18 cellular contexts compared by ENCODE assay signal in genomic region chr9:21535396-21535795, GRCh38. TPM values are rescaled to one million over a fixed set of nuclear protein-coding genes. Genes with fewer than 3 reads are reported as not detected.
DNase-seq lines count a peak whose midpoint lies in the region; ATAC-seq and TF ChIP-seq lines count a peak whose summit lies in the region.
"Had no signal": no experiment of that assay in that cellular context is flagged by ENCODE, and none has a peak within 500 bp of the region (broad histone marks: within the 10 kb centered on the region; RNA-seq: fewer than 3 reads in every experiment).

No MANE protein-coding gene starts in this region.

- H3K4me3 Mint-ChIP-seq in Calu3 (ENCODE audit: low read depth, unreplicated experiment) = no peak overlapping the region
- H3K4me3 Mint-ChIP-seq: CD14-positive monocyte; CD4-positive, alpha-beta memory T cell; IgD-negative memory B cell had no signal

- peaks cover 16% of the 10 kb centered on the region for H3K79me1 ChIP-seq in mesenchymal stem cell (replicated peaks; ENCODE audit: low read length, poor library complexity, severe bottlenecking)

- no peak overlapping the region for H3K18ac ChIP-seq in mesenchymal stem cell (ENCODE audit: low read depth in 1 of 2, low read length in 2 of 2)

- H3K36me3 ChIP-seq in Panc1 (ENCODE audit: control insufficient read depth, insufficient read depth, low read length) (peaks cover 4% of the 10 kb centered on the region; the same call in 1 of the 2 replicates), mesenchymal stem cell (ENCODE audit: control insufficient read depth in 1 of 2, insufficient read depth in 2 of 2, low read depth in 1 of 2, low read length in 2 of 2) (peaks cover 0 to 47% of the 10 kb centered on the region in 2 experiments), ovary (no peaks in the 10 kb centered on the region)
- H3K36me3 ChIP-seq: BLaER1 had no signal

- no peak overlapping the region for H2BK5ac ChIP-seq in mesenchymal stem cell (ENCODE audit: low read depth, low read length, poor library complexity, severe bottlenecking)

- no peak overlapping the region for H2BK12ac ChIP-seq in mesenchymal stem cell (ENCODE audit: low read length in 2 of 2)

- H3K27ac ChIP-seq in Panc1 (ENCODE audit: low read length) = 0 out of 2 replicates have a peak overlapping the region, but pooled peaks have one; percentile 20
- peak overlapping the region; percentile 51 for H3K27ac ChIP-seq in epithelial cell of prostate
- H3K27ac ChIP-seq in mesenchymal stem cell (ENCODE audit: low read length, poor library complexity, severe bottlenecking) = no peak overlapping the region
- no peak overlapping the region for H3K27ac ChIP-seq in ovary
- H3K27ac ChIP-seq: BLaER1 had no signal

- H3K4me3 ChIP-seq in Panc1 (ENCODE audit: low read depth in 2 of 2, low read length in 2 of 2) (no peak overlapping the region), mesenchymal stem cell (ENCODE audit: insufficient read depth in 1 of 2, low read depth in 1 of 2, low read length in 2 of 2) (no peak overlapping the region), ovary (no peak overlapping the region)
- H3K4me3 ChIP-seq: BLaER1 had no signal

- no peak for TF ChIP-seq EP300 in ovary (IDR thresholded peaks at IDR 0.05)

- ATAC-seq in Panc1 = peak; percentile 39; the same call in 1 of the 2 replicates
- ATAC-seq in HG03108 (IDR thresholded peaks at IDR 0.05; ENCODE audit: unreplicated experiment) = no peak
- ATAC-seq in GM21447 (IDR thresholded peaks at IDR 0.05; ENCODE audit: unreplicated experiment) = no peak
- ATAC-seq: HepG2 had no signal

- H3K4ac ChIP-seq in mesenchymal stem cell (ENCODE audit: low read depth in 1 of 2, low read length in 2 of 2) = no peak overlapping the region

- TF ChIP-seq POLR2A in ovary (IDR thresholded peaks at IDR 0.05) = no peak

- H3K14ac ChIP-seq in mesenchymal stem cell (ENCODE audit: low read length in 2 of 2) = no peak overlapping the region

- H3K36me3 Mint-ChIP-seq in Calu3 (ENCODE audit: insufficient read depth, unreplicated experiment) = peaks cover 37% of the 10 kb centered on the region
- H3K36me3 Mint-ChIP-seq: CD14-positive monocyte; CD4-positive, alpha-beta memory T cell; IgD-negative memory B cell had no signal

- BruUV-seq in Calu3 (replicated peaks; lab: Mats Ljungman, UMichigan) = no TSS peak
- no TSS peak for BruUV-seq in Panc1 (replicated peaks; lab: Mats Ljungman, UMichigan)

- intact Hi-C loops in Calu3 (cut with micrococcal nuclease; ENCODE audit: unreplicated experiment) = no loop called here
- intact Hi-C loops in Panc1 (cut with micrococcal nuclease; ENCODE audit: unreplicated experiment) = no loop called here
- intact Hi-C loops in ovary (cut with DNase I) = no loop called here

- DNase-seq in Calu3 = no peak
- DNase-seq in Panc1 (ENCODE audit: low read depth, low spot score) = no peak
- DNase-seq in epithelial cell of prostate (ENCODE audit: low read depth, low spot score) = no peak
- no peak for DNase-seq in mesenchymal stem cell
- DNase-seq in ovary = no peak
- DNase-seq: CD4-positive, alpha-beta memory T cell; DMS79 treated with DMSO at 0.1 percent for 48 hours; GF-D8; GOT3; H7; Karpas-422; KBM-7 had no signal

- peaks cover 20% of the 10 kb centered on the region for H3K4me1 Mint-ChIP-seq in Calu3 (ENCODE audit: low read depth, unreplicated experiment)
- H3K4me1 Mint-ChIP-seq: CD14-positive monocyte, IgD-negative memory B cell had no signal

- CTCF ChIA-PET in Calu3 (lab: Charles Lee) (no interaction called here), Panc1 (lab: Charles Lee) (no interaction called here)

- no peaks in the 10 kb centered on the region for H3K27me3 Mint-ChIP-seq in Calu3 (ENCODE audit: unreplicated experiment)

- H3K4me2 ChIP-seq in mesenchymal stem cell (ENCODE audit: low read length, poor library complexity, severe bottlenecking) = no peak overlapping the region
- H3K4me2 ChIP-seq: BLaER1 had no signal

- no peak overlapping the region for H3K9ac ChIP-seq in mesenchymal stem cell (ENCODE audit: low read length)
- H3K9ac ChIP-seq: BLaER1 had no signal

- peak overlapping the region; percentile 44 for H3K27ac Mint-ChIP-seq in Calu3 (ENCODE audit: unreplicated experiment)
- H3K27ac Mint-ChIP-seq: CD14-positive monocyte; CD4-positive, alpha-beta memory T cell; IgD-negative memory B cell had no signal

- H2AFZ ChIP-seq in mesenchymal stem cell (ENCODE audit: low read depth, low read length) = no peak overlapping the region

- H3K9me3 Mint-ChIP-seq in Calu3 (ENCODE audit: low read depth, unreplicated experiment) = no peaks in the 10 kb centered on the region
- H3K9me3 Mint-ChIP-seq: IgD-negative memory B cell had no signal

- in situ Hi-C loops in Panc1 (cut with HindIII; ENCODE audit: low pct_unique_long_range_greater_than_20kb, low sequenced_read_pairs) = no loop called here

- no peak overlapping the region for H2AK5ac ChIP-seq in mesenchymal stem cell (ENCODE audit: low read length, severe bottlenecking)

- POLR2A ChIA-PET in Panc1 (lab: Charles Lee) = interaction anchor here (0.5 to 0.6 kb wide), 2 partner anchors 22 to 118 kb away, joined by 3 read pairs; no protein-coding TSS in a partner anchor

- H4K8ac ChIP-seq in mesenchymal stem cell (ENCODE audit: low read length) = no peak overlapping the region

- H4K91ac ChIP-seq in mesenchymal stem cell (ENCODE audit: low read length) = no peak overlapping the region

- H3K4me1 ChIP-seq in Panc1 (ENCODE audit: control insufficient read depth, insufficient read depth, low read length) = peaks cover 24% of the 10 kb centered on the region
- no peaks in the 10 kb centered on the region for H3K4me1 ChIP-seq in mesenchymal stem cell (ENCODE audit: control insufficient read depth, insufficient read depth, low read depth, low read length)
- H3K4me1 ChIP-seq in ovary (ENCODE audit: insufficient read depth) = no peaks in the 10 kb centered on the region
- H3K4me1 ChIP-seq: BLaER1 had no signal

- H3K27me3 ChIP-seq in Panc1 (ENCODE audit: control insufficient read depth, insufficient read depth, low read length) (no peaks in the 10 kb centered on the region), mesenchymal stem cell (ENCODE audit: control insufficient read depth in 1 of 2, insufficient read depth in 1 of 2, low read length in 2 of 2) (no peaks in the 10 kb centered on the region), ovary (no peaks in the 10 kb centered on the region)
- H3K27me3 ChIP-seq: BLaER1 had no signal

- 95% methylated on average over 1 of the region's 2 CpGs for WGBS in mesenchymal stem cell
- WGBS in ovary, 3 donors = 85 to 95% (median 91%) methylated on average over 2 of the region's 2 CpGs

- no peak overlapping the region for H2BK15ac ChIP-seq in mesenchymal stem cell (ENCODE audit: low read depth, poor library complexity, severe bottlenecking)

- TF ChIP-seq CTCF in Calu3 (IDR thresholded peaks at IDR 0.05; ENCODE audit: unreplicated experiment) (no peak), Panc1 (IDR thresholded peaks at IDR 0.05) (no peak), ovary (IDR thresholded peaks at IDR 0.05) (no peak)

- H3K9me3 ChIP-seq in Panc1 (ENCODE audit: control insufficient read depth, insufficient read depth, low read depth, low read length) = no peaks in the 10 kb centered on the region
- no peaks in the 10 kb centered on the region for H3K9me3 ChIP-seq in mesenchymal stem cell (ENCODE audit: control insufficient read depth, low read length)
- no peaks in the 10 kb centered on the region for H3K9me3 ChIP-seq in ovary
- H3K9me3 ChIP-seq: BLaER1 had no signal

- H2BK120ac ChIP-seq in mesenchymal stem cell (ENCODE audit: low read depth, low read length) = no peak overlapping the region

- H3K23ac ChIP-seq in mesenchymal stem cell (ENCODE audit: low read length in 2 of 2) = no peak overlapping the region

RNA-seq across cellular contexts. Expression of gene IFNE, which starts 53.3 kb away (rescaled TPM):
- 8.3 and 8.4 TPM in 2 replicates for total RNA-seq in Calu3 (2022)
- 0.44 TPM for total RNA-seq in Panc1 (2021; ENCODE audit: unreplicated experiment)
- not detected for polyA plus RNA-seq in Panc1 (2012; ENCODE audit: insufficient read length)
- polyA plus RNA-seq in mesenchymal stem cell (2013, experiment 1 of 2) = not detected
- 0.03 TPM for polyA plus RNA-seq in mesenchymal stem cell (2013, experiment 2 of 2)
- under 1 TPM in 1 of 7 donors, not detected in 6; 0.34 TPM for total RNA-seq in ovary
- polyA plus RNA-seq in ovary = not detected
- total RNA-seq: CD4-positive, alpha-beta memory T cell; H7; HepG2 had no signal
- polyA plus RNA-seq: CD14-positive monocyte; CD4-positive, alpha-beta memory T cell; HepG2; IgD-negative memory B cell had no signal

Comparison
In these comparisons a context has a peak if more than half of its experiments do, and no peak if none do; other contexts are left out.
1. H3K27ac ChIP-seq: peak in Panc1 (single experiment) and epithelial cell of prostate (single experiment); none in mesenchymal stem cell (single experiment) and ovary (0 of 2).